ENCODE assay signal across 21 cellular contexts in genomic region chr16:79036541-79036940, GRCh38.
"Had no signal": no experiment of that assay in that cellular context is flagged by ENCODE, and none has a peak within 500 bp of the region (broad histone marks: within the 10 kb centered on the region; RNA-seq: fewer than 3 reads in every experiment).

No MANE protein-coding gene starts in this region.

- H3K4me2 ChIP-seq: KMS-11 had no signal

- H3K27me3 Mint-ChIP-seq: activated CD4-positive, alpha-beta memory T cell treated with anti-CD3 and anti-CD28 coated beads for 36 hours; activated CD4-positive, alpha-beta T cell treated with anti-CD3 and anti-CD28 coated beads, Interleukin-2, amount 10 ng/mL, durations not matched to agents 7 days and 5 days; activated naive CD4-positive, alpha-beta T cell treated with anti-CD3 and anti-CD28 coated beads, Interleukin-2, amount 10 ng/mL, durations not matched to agents 7 days and 5 days; activated naive CD8-positive, alpha-beta T cell treated with anti-CD3 and anti-CD28 coated beads for 36 hours had no signal

- H3K9ac ChIP-seq: KMS-11 had no signal

- DNase-seq: activated CD4-positive, alpha-beta memory T cell treated with anti-CD3 and anti-CD28 coated beads for 36 hours; activated CD4-positive, alpha-beta T cell treated with anti-CD3 and anti-CD28 coated beads, Interleukin-2, amount 10 ng/mL, durations not matched to agents 7 days and 5 days; activated CD4-positive, CD25-positive, alpha-beta regulatory T cell; activated CD8-positive, alpha-beta memory T cell treated with anti-CD3 and anti-CD28 coated beads for 24 hours; activated gamma-delta T cell treated with Interleukin-2 at 50 U/mL for 16 hours; activated naive CD4-positive, alpha-beta T cell treated with anti-CD3 and anti-CD28 coated beads, Interleukin-2, amount 10 ng/mL, durations not matched to agents 7 days and 5 days; activated naive CD8-positive, alpha-beta T cell treated with anti-CD3 and anti-CD28 coated beads for 36 hours; activated T-cell treated with anti-CD3 and anti-CD28 coated beads, Interleukin-2, amount 50 U/mL, for 4 hours; brain microvascular endothelial cell; cerebellar nuclear complex; NCI-H1092; NCI-H1417 treated with DMSO at 0.1 percent for 48 hours; NCI-H1694; NCI-H2029; NCI-H226; NCI-H69; SIG-M5; T-helper 2 cell; T1000 had no signal

- H3K4me1 Mint-ChIP-seq: activated naive CD4-positive, alpha-beta T cell treated with anti-CD3 and anti-CD28 coated beads, Interleukin-2, amount 10 ng/mL, durations not matched to agents 7 days and 5 days; activated naive CD8-positive, alpha-beta T cell treated with anti-CD3 and anti-CD28 coated beads for 36 hours; IgD-negative memory B cell had no signal

- H3K36me3 ChIP-seq: brain microvascular endothelial cell had no signal

- H3K4me3 Mint-ChIP-seq: activated CD4-positive, alpha-beta memory T cell treated with anti-CD3 and anti-CD28 coated beads for 36 hours; activated CD4-positive, alpha-beta T cell treated with anti-CD3 and anti-CD28 coated beads, Interleukin-2, amount 10 ng/mL, durations not matched to agents 7 days and 5 days; activated naive CD4-positive, alpha-beta T cell treated with anti-CD3 and anti-CD28 coated beads, Interleukin-2, amount 10 ng/mL, durations not matched to agents 7 days and 5 days; activated naive CD8-positive, alpha-beta T cell treated with anti-CD3 and anti-CD28 coated beads for 36 hours; activated T-cell treated with anti-CD3 and anti-CD28 coated beads, Interleukin-2, amount 50 U/mL, for 4 hours had no signal

- H3K27me3 ChIP-seq: brain microvascular endothelial cell had no signal

- H3K36me3 Mint-ChIP-seq: activated CD4-positive, alpha-beta memory T cell treated with anti-CD3 and anti-CD28 coated beads for 36 hours; activated naive CD4-positive, alpha-beta T cell treated with anti-CD3 and anti-CD28 coated beads, Interleukin-2, amount 10 ng/mL, durations not matched to agents 7 days and 5 days had no signal

- H3K27ac Mint-ChIP-seq: activated CD4-positive, alpha-beta memory T cell treated with anti-CD3 and anti-CD28 coated beads for 36 hours; activated CD4-positive, alpha-beta T cell treated with anti-CD3 and anti-CD28 coated beads, Interleukin-2, amount 10 ng/mL, durations not matched to agents 7 days and 5 days; activated naive CD4-positive, alpha-beta T cell treated with anti-CD3 and anti-CD28 coated beads, Interleukin-2, amount 10 ng/mL, durations not matched to agents 7 days and 5 days; activated naive CD8-positive, alpha-beta T cell treated with anti-CD3 and anti-CD28 coated beads for 36 hours; IgD-negative memory B cell had no signal

- H3K27ac ChIP-seq: brain microvascular endothelial cell, KMS-11 had no signal
